8 cellular contexts compared by ENCODE assay signal in the genomic region with DNA sequence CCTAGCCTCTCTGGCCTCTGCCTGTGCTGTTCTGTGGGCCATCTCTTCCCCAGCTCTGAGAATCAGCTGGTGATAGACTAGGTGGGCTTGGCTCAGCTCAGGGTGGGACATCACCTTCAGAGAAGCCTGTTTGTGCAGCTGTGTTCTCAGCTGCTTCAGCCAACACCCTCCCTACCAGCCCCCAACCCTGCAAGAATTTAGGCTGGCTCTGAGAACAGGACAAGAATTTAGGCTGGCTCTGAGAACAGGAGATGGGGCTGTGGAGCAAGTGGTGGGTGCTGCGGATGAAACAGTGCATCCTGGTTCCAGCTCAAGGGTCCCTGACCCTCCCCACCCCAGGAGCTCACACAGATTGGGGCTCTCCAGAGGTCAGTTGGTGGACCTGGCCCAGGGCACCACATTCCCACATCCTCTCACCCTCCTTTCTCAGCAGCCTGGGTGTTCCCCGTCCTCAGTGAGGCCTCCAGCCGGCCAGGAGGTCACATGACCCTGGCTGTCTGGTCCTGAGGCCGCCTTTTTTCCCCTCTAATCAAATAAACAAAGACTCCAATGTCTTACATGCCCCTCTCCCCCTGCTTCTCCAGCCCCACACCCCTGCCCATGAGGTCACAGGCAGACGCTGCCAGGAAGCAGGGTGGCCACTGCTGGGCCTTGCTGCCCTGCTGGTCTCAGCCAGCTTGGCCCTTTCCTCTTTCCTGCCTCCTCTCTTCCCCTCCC. TPM values are rescaled to one million over a fixed set of nuclear protein-coding genes. Genes with fewer than 3 reads are reported as not detected.
DNase-seq lines count a peak whose midpoint lies in the region; ATAC-seq and TF ChIP-seq lines count a peak whose summit lies in the region.

No MANE protein-coding gene starts in this region.

- H3K4me3 Mint-ChIP-seq in activated naive CD4-positive, alpha-beta T cell treated with anti-CD3 and anti-CD28 coated beads, Interleukin-2, amount 10 ng/mL, durations not matched to agents 7 days and 5 days, result no peak overlapping the region
- no peak overlapping the region for H3K4me3 Mint-ChIP-seq in activated naive CD4-positive, alpha-beta T cell treated with anti-CD3 and anti-CD28 coated beads for 36 hours

- no TSS peak for BruUV-seq in A673 (replicated peaks; lab: Mats Ljungman, UMichigan)

- peaks cover 34% of the 10 kb centered on the region for H3K4me1 Mint-ChIP-seq in activated naive CD4-positive, alpha-beta T cell treated with anti-CD3 and anti-CD28 coated beads, Interleukin-2, amount 10 ng/mL, durations not matched to agents 7 days and 5 days
- H3K4me1 Mint-ChIP-seq in activated naive CD4-positive, alpha-beta T cell treated with anti-CD3 and anti-CD28 coated beads for 36 hours (ENCODE audit: low read depth), result peaks cover 39% of the 10 kb centered on the region

- CTCF ChIA-PET in activated naive CD4-positive, alpha-beta T cell treated with anti-CD3 and anti-CD28 coated beads, Interleukin-2, amount 10 ng/mL, durations not matched to agents 7 days and 5 days (lab: Charles Lee), result interaction anchor here (1.2 to 1.5 kb wide), 2 partner anchors 39 to 51 kb away, joined by 3 to 5 read pairs; no protein-coding TSS in a partner anchor
- CTCF ChIA-PET in activated naive CD4-positive, alpha-beta T cell treated with anti-CD3 and anti-CD28 coated beads for 36 hours (lab: Charles Lee), result interaction anchor here (1.4 kb wide), 2 partner anchors 47 to 50 kb away, joined by 3 to 5 read pairs; no protein-coding TSS in a partner anchor
- CTCF ChIA-PET in A673 (lab: Charles Lee), result no interaction called here

- H3K4me1 ChIP-seq in mesodermal cell (ENCODE audit: control insufficient read depth, insufficient read depth, low read length, poor library complexity, severe bottlenecking), result peaks cover 46% of the 10 kb centered on the region
- peaks cover 96% of the 10 kb centered on the region for H3K4me1 ChIP-seq in upper lobe of right lung
- H3K4me1 ChIP-seq in A673 (ENCODE audit: insufficient read depth, low read length, poor library complexity, severe bottlenecking), result peaks cover 7% of the 10 kb centered on the region

- no peaks in the 10 kb centered on the region for H3K9me3 Mint-ChIP-seq in activated naive CD4-positive, alpha-beta T cell treated with anti-CD3 and anti-CD28 coated beads, Interleukin-2, amount 10 ng/mL, durations not matched to agents 7 days and 5 days
- no peaks in the 10 kb centered on the region for H3K9me3 Mint-ChIP-seq in activated naive CD4-positive, alpha-beta T cell treated with anti-CD3 and anti-CD28 coated beads for 36 hours

- POLR2A ChIA-PET in A673 (lab: Charles Lee; ENCODE audit: low non-redundant PET), result no interaction called here

- no peak for DNase-seq in activated naive CD4-positive, alpha-beta T cell treated with anti-CD3 and anti-CD28 coated beads, Interleukin-2, amount 10 ng/mL, durations not matched to agents 7 days and 5 days
- DNase-seq in activated naive CD4-positive, alpha-beta T cell treated with anti-CD3 and anti-CD28 coated beads for 36 hours, result no peak
- DNase-seq in dermis blood vessel endothelial cell, result peak; percentile 60
- no peak for DNase-seq in upper lobe of right lung
- DNase-seq in A673 (ENCODE audit: low spot score), result no peak

- peak overlapping the region; percentile 97 for H3K27ac ChIP-seq in mesodermal cell (ENCODE audit: low read depth, low read length, severe bottlenecking)
- H3K27ac ChIP-seq in upper lobe of right lung, result peak overlapping the region; percentile 73
- H3K27ac ChIP-seq in A673 (ENCODE audit: low read depth, low read length, poor library complexity, severe bottlenecking), result no peak overlapping the region

- ATAC-seq in upper lobe of right lung, result peak; percentile 51
- ATAC-seq in GM21825 (IDR thresholded peaks at IDR 0.05; ENCODE audit: unreplicated experiment), result no peak
- ATAC-seq in GM19324 (IDR thresholded peaks at IDR 0.05; ENCODE audit: low FRiP score, unreplicated experiment), result no peak

- TF ChIP-seq CTCF in upper lobe of right lung (IDR thresholded peaks at IDR 0.05) (no peak), A673 (conservative IDR thresholded peaks at IDR 0.05; ENCODE audit: low read depth, low read length) (no peak)

- WGBS in mesodermal cell (ENCODE audit: insufficient coverage in 2 of 2), 2 experiments, result 25 to 56% methylated on average over 3 to 4 of the region's 5 CpGs

- H3K36me3 ChIP-seq in mesodermal cell (ENCODE audit: control insufficient read depth, insufficient read depth, low read length), result peaks cover 71% of the 10 kb centered on the region
- peaks cover 68% of the 10 kb centered on the region for H3K36me3 ChIP-seq in upper lobe of right lung
- peaks cover 7% of the 10 kb centered on the region for H3K36me3 ChIP-seq in A673 (ENCODE audit: insufficient read depth, low read length, poor library complexity, severe bottlenecking)

- no peak overlapping the region for H3K4me3 ChIP-seq in mesodermal cell (ENCODE audit: extremely low read depth, insufficient read depth, low read length, poor library complexity, severe bottlenecking)
- H3K4me3 ChIP-seq in upper lobe of right lung, result no peak overlapping the region
- no peak overlapping the region for H3K4me3 ChIP-seq in A673 (ENCODE audit: low read depth, low read length, poor library complexity, severe bottlenecking)

- H3K9me3 ChIP-seq in mesodermal cell (ENCODE audit: control insufficient read depth, low read length) (no peaks in the 10 kb centered on the region), upper lobe of right lung (no peaks in the 10 kb centered on the region), A673 (ENCODE audit: low read depth, low read length, poor library complexity, severe bottlenecking) (no peaks in the 10 kb centered on the region)

- no peaks in the 10 kb centered on the region for H3K27me3 ChIP-seq in upper lobe of right lung
- H3K27me3 ChIP-seq in A673 (replicated peaks; ENCODE audit: insufficient read depth, low read depth, low read length, poor library complexity), result no peaks in the 10 kb centered on the region

- H3K27me3 Mint-ChIP-seq in activated naive CD4-positive, alpha-beta T cell treated with anti-CD3 and anti-CD28 coated beads, Interleukin-2, amount 10 ng/mL, durations not matched to agents 7 days and 5 days, result no peaks in the 10 kb centered on the region
- H3K27me3 Mint-ChIP-seq in activated naive CD4-positive, alpha-beta T cell treated with anti-CD3 and anti-CD28 coated beads for 36 hours (ENCODE audit: low read depth), result no peaks in the 10 kb centered on the region

- intact Hi-C loops in activated naive CD4-positive, alpha-beta T cell treated with anti-CD3 and anti-CD28 coated beads for 36 hours (cut with micrococcal nuclease), result no loop called here
- intact Hi-C loops in upper lobe of right lung (cut with DNase I) (loop anchor here (10.0 kb wide), 1 partner anchor 48 kb away; no protein-coding TSS in a partner anchor), A673 (cut with micrococcal nuclease; ENCODE audit: unreplicated experiment) (no loop called here)

- peak overlapping the region; percentile 82 for H3K27ac Mint-ChIP-seq in activated naive CD4-positive, alpha-beta T cell treated with anti-CD3 and anti-CD28 coated beads, Interleukin-2, amount 10 ng/mL, durations not matched to agents 7 days and 5 days
- no peak overlapping the region for H3K27ac Mint-ChIP-seq in activated naive CD4-positive, alpha-beta T cell treated with anti-CD3 and anti-CD28 coated beads for 36 hours

- H3K36me3 Mint-ChIP-seq in activated naive CD4-positive, alpha-beta T cell treated with anti-CD3 and anti-CD28 coated beads, Interleukin-2, amount 10 ng/mL, durations not matched to agents 7 days and 5 days, result peaks cover 60% of the 10 kb centered on the region
- peaks cover 18% of the 10 kb centered on the region for H3K36me3 Mint-ChIP-seq in activated naive CD4-positive, alpha-beta T cell treated with anti-CD3 and anti-CD28 coated beads for 36 hours (ENCODE audit: low read depth)

RNA-seq across cellular contexts. Expression of gene PLEKHO2, which starts 14.9 kb away (rescaled TPM):
- total RNA-seq in activated naive CD4-positive, alpha-beta T cell treated with anti-CD3 and anti-CD28 coated beads for 36 hours, result 10 to 100 TPM; 12.5 to 12.7 TPM
- total RNA-seq in dermis blood vessel endothelial cell, result 61.3 and 65.9 TPM in 2 replicates
- polyA plus RNA-seq in mesodermal cell (2013, experiment 1 of 2), result 15.9 TPM
- 12.8 TPM for polyA plus RNA-seq in mesodermal cell (2013, experiment 2 of 2)
- total RNA-seq in upper lobe of right lung, result 62.8 TPM
- total RNA-seq in A673 (2021), result 7.7 and 8.9 TPM in 2 replicates

RNA-seq across cellular contexts. Expression of gene PIF1, which starts 31.1 kb away (rescaled TPM):
- total RNA-seq in activated naive CD4-positive, alpha-beta T cell treated with anti-CD3 and anti-CD28 coated beads for 36 hours, result 10 to 100 TPM; 38.4 to 43.9 TPM
- 5.4 and 16.5 TPM in 2 replicates for total RNA-seq in dermis blood vessel endothelial cell
- 16.5 TPM for polyA plus RNA-seq in mesodermal cell (2013, experiment 1 of 2)
- 17.4 TPM for polyA plus RNA-seq in mesodermal cell (2013, experiment 2 of 2)
- 0.67 TPM for total RNA-seq in upper lobe of right lung
- total RNA-seq in A673 (2021), result 60.4 and 65.7 TPM in 2 replicates

RNA-seq across cellular contexts. Expression of gene ANKDD1A, which starts 55.1 kb away (rescaled TPM):
- 1 to 10 TPM; 2.3 to 3.1 TPM for total RNA-seq in activated naive CD4-positive, alpha-beta T cell treated with anti-CD3 and anti-CD28 coated beads for 36 hours
- total RNA-seq in dermis blood vessel endothelial cell, result 5.6 and 5.8 TPM in 2 replicates
- polyA plus RNA-seq in mesodermal cell (2013, experiment 1 of 2), result 4.1 TPM
- 3.3 TPM for polyA plus RNA-seq in mesodermal cell (2013, experiment 2 of 2)
- total RNA-seq in upper lobe of right lung, result 6.0 TPM
- 2.3 and 3.5 TPM in 2 replicates for total RNA-seq in A673 (2021)
